Comparison of ENCODE assay signal across 12 cellular contexts in the genomic region with DNA sequence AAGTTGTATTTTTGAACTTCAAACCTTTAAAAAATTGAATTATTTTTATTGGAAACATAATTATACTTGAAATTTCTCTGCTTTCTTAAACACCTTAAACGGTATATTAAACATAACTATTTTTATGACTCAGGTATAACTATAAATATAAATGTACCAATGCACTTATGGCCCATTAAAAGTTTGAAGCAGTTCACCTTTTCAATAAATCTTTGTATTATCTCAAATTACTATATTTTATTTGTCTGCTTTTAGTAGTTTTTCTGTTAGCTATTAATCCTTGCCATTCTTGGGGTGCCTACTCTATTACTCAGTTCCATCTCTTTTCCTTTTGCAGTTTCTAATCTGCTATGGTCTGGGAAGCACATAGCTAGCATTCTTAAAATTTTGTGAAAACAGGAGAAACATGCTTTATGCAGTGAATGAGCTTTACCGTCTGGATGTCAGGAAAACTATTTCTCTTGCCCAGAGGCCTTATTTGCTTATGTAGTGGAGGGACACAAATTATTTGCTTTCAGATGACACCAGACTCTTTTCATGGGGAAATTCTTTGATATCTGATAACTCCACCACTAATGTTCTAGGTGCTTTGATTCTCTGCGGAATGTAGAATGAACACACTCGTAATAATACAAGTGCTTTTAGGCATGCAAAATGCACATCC.
DNase-seq lines count a peak whose midpoint lies in the region; TF ChIP-seq lines count a peak whose summit lies in the region.
"Had no signal": no experiment of that assay in that cellular context is flagged by ENCODE, and none has a peak within 500 bp of the region (broad histone marks: within the 10 kb centered on the region; RNA-seq: fewer than 3 reads in every experiment).

No MANE protein-coding gene starts in this region.

- no peaks in the 10 kb centered on the region for H3K36me3 ChIP-seq in thyroid gland

- peaks cover 95% of the 10 kb centered on the region for H3K4me1 Mint-ChIP-seq in HFFc6 (ENCODE audit: low read depth)
- H3K4me1 Mint-ChIP-seq: activated naive CD8-positive, alpha-beta T cell treated with anti-CD3 and anti-CD28 coated beads, Interleukin-2, amount 50 U/mL, for 24 hours had no signal

- peaks cover 53% of the 10 kb centered on the region in 2 donors for H3K4me1 ChIP-seq in thyroid gland

- peak overlapping the region; percentile 60 for H3K4me3 Mint-ChIP-seq in HFFc6
- H3K4me3 Mint-ChIP-seq: activated naive CD8-positive, alpha-beta T cell treated with anti-CD3 and anti-CD28 coated beads, Interleukin-2, amount 50 U/mL, for 24 hours had no signal

- no peaks in the 10 kb centered on the region for H3K27me3 ChIP-seq in thyroid gland

- H3K9me3 ChIP-seq in thyroid gland = no peaks in the 10 kb centered on the region

- peaks cover 8% of the 10 kb centered on the region; the same call in 1 of the 2 replicates for H3K36me3 Mint-ChIP-seq in HFFc6 (ENCODE audit: low read depth)

- no peak for TF ChIP-seq POLR2A in thyroid gland (IDR thresholded peaks at IDR 0.05)

- TF ChIP-seq CTCF in HFFc6 (IDR thresholded peaks at IDR 0.05) (no peak), astrocyte of the spinal cord (IDR thresholded peaks at IDR 0.05; ENCODE audit: low read depth, low read length) (no peak), thyroid gland (IDR thresholded peaks at IDR 0.05) (no peak)

- H3K4me3 ChIP-seq in astrocyte of the spinal cord (ENCODE audit: low read depth, low read length) = no peak overlapping the region
- H3K4me3 ChIP-seq in thyroid gland (replicated peaks in 1 of 3) = no peak overlapping the region
- H3K4me3 ChIP-seq: GM12878 had no signal

- DNase-seq in HFFc6 = peak; percentile 87
- peak; percentile 74 for DNase-seq in astrocyte of the spinal cord (ENCODE audit: low read depth, low spot score)
- peak; percentile 83 for DNase-seq in kidney tubule cell (ENCODE audit: low spot score)
- no peak for DNase-seq in thyroid gland
- DNase-seq in activated CD4-positive, alpha-beta T cell treated with anti-CD3 and anti-CD28 coated beads for 48 hours = no peak
- no peak for DNase-seq in T-helper 2 cell
- DNase-seq in activated gamma-delta T cell (lab: John Stamatoyannopoulos, UW) = no peak
- DNase-seq: activated naive CD8-positive, alpha-beta T cell treated with anti-CD3 and anti-CD28 coated beads, Interleukin-2, amount 50 U/mL, for 24 hours; H7; NCI-H2171; T-helper 9 cell had no signal

- in situ Hi-C loops in astrocyte of the spinal cord (cut with HindIII; ENCODE audit: low sequenced_read_pairs) = no loop called here

- H3K27ac Mint-ChIP-seq in HFFc6 = peak overlapping the region; percentile 92
- H3K27ac Mint-ChIP-seq: activated naive CD8-positive, alpha-beta T cell treated with anti-CD3 and anti-CD28 coated beads, Interleukin-2, amount 50 U/mL, for 24 hours had no signal

- no peaks in the 10 kb centered on the region for H3K9me3 Mint-ChIP-seq in HFFc6
- H3K9me3 Mint-ChIP-seq: activated naive CD8-positive, alpha-beta T cell treated with anti-CD3 and anti-CD28 coated beads, Interleukin-2, amount 50 U/mL, for 24 hours had no signal

- peak overlapping the region; percentile 4 to 82 (median 40) for H3K27ac ChIP-seq in thyroid gland

- H3K27me3 Mint-ChIP-seq in HFFc6 (ENCODE audit: insufficient read depth) = no peaks in the 10 kb centered on the region

- 57 to 68% methylated on average over 4 of the region's 4 CpGs for WGBS in thyroid gland, 2 donors

- intact Hi-C loops in thyroid gland (cut with DNase I) = no loop called here

Comparison
In these comparisons a context has a peak if more than half of its experiments do, and no peak if none do; other contexts are left out.
1. DNase-seq: peak in HFFc6 (single experiment), astrocyte of the spinal cord (single experiment) and kidney tubule cell (single experiment); none in thyroid gland (0 of 2), activated CD4-positive, alpha-beta T cell treated with anti-CD3 and anti-CD28 coated beads for 48 hours (single experiment), T-helper 2 cell (0 of 5) and activated gamma-delta T cell (single experiment).